Comparison of ENCODE assay signal across 18 cellular contexts in genomic region chr1:235030919-235031596, GRCh38.
DNase-seq lines count a peak whose midpoint lies in the region; ATAC-seq and TF ChIP-seq lines count a peak whose summit lies in the region.
"Had no signal": no experiment of that assay in that cellular context is flagged by ENCODE, and none has a peak within 500 bp of the region (broad histone marks: within the 10 kb centered on the region; RNA-seq: fewer than 3 reads in every experiment).

No MANE protein-coding gene starts in this region.

- H3K27ac Mint-ChIP-seq in activated naive CD8-positive, alpha-beta T cell treated with anti-CD3 and anti-CD28 coated beads for 36 hours, result peak overlapping the region; percentile 34
- no peak overlapping the region for H3K27ac Mint-ChIP-seq in activated naive CD8-positive, alpha-beta T cell treated with anti-CD3 and anti-CD28 coated beads, Interleukin-2, amount 50 U/mL, for 24 hours
- peak overlapping the region; percentile 34 for H3K27ac Mint-ChIP-seq in activated T-helper 1 cell treated with anti-CD3 and anti-CD28 coated beads, Interleukin-12 subunit alpha, Interleukin-12 subunit beta, Interleukin-2, Interleukin-4 antibody, amounts not matched to agents 30 ng/mL and 10 ng/mL and 1 ng/mL, durations not matched to agents 14 hours and 24 hours and 36 hours
- no peak overlapping the region for H3K27ac Mint-ChIP-seq in natural killer cell
- H3K27ac Mint-ChIP-seq: HFFc6 had no signal

- TF ChIP-seq CTCF in natural killer cell (IDR thresholded peaks at IDR 0.05), result no peak
- no peak for TF ChIP-seq CTCF in omental fat pad (IDR thresholded peaks at IDR 0.05)

- H3K36me3 Mint-ChIP-seq in activated naive CD8-positive, alpha-beta T cell treated with anti-CD3 and anti-CD28 coated beads for 36 hours, result no peaks in the 10 kb centered on the region
- peaks cover 2% of the 10 kb centered on the region for H3K36me3 Mint-ChIP-seq in activated naive CD8-positive, alpha-beta T cell treated with anti-CD3 and anti-CD28 coated beads, Interleukin-2, amount 50 U/mL, for 24 hours (ENCODE audit: low read depth)
- peaks cover 8% of the 10 kb centered on the region for H3K36me3 Mint-ChIP-seq in activated T-helper 1 cell treated with anti-CD3 and anti-CD28 coated beads, Interleukin-12 subunit alpha, Interleukin-12 subunit beta, Interleukin-2, Interleukin-4 antibody, amounts not matched to agents 30 ng/mL and 10 ng/mL and 1 ng/mL, durations not matched to agents 14 hours and 24 hours and 36 hours (ENCODE audit: low read depth)
- no peaks in the 10 kb centered on the region for H3K36me3 Mint-ChIP-seq in natural killer cell

- H3K4me3 Mint-ChIP-seq in activated naive CD8-positive, alpha-beta T cell treated with anti-CD3 and anti-CD28 coated beads for 36 hours, result no peak overlapping the region
- H3K4me3 Mint-ChIP-seq in activated naive CD8-positive, alpha-beta T cell treated with anti-CD3 and anti-CD28 coated beads, Interleukin-2, amount 50 U/mL, for 24 hours, result no peak overlapping the region
- H3K4me3 Mint-ChIP-seq in activated T-helper 1 cell treated with anti-CD3 and anti-CD28 coated beads, Interleukin-12 subunit alpha, Interleukin-12 subunit beta, Interleukin-2, Interleukin-4 antibody, amounts not matched to agents 30 ng/mL and 10 ng/mL and 1 ng/mL, durations not matched to agents 14 hours and 24 hours and 36 hours, result no peak overlapping the region
- H3K4me3 Mint-ChIP-seq in natural killer cell, result peak overlapping the region; percentile 6
- H3K4me3 Mint-ChIP-seq: HFFc6 had no signal

- ATAC-seq in activated naive CD8-positive, alpha-beta T cell treated with anti-CD3 and anti-CD28 coated beads, Interleukin-2, amount 50 U/mL, for 24 hours, result no peak
- ATAC-seq in natural killer cell (no peak), GM19397 (IDR thresholded peaks at IDR 0.05; ENCODE audit: unreplicated experiment) (no peak), omental fat pad (ENCODE audit: low FRiP score) (no peak)

- peaks cover 12% of the 10 kb centered on the region for H3K9me3 Mint-ChIP-seq in activated naive CD8-positive, alpha-beta T cell treated with anti-CD3 and anti-CD28 coated beads for 36 hours
- peaks cover 6% of the 10 kb centered on the region for H3K9me3 Mint-ChIP-seq in activated naive CD8-positive, alpha-beta T cell treated with anti-CD3 and anti-CD28 coated beads, Interleukin-2, amount 50 U/mL, for 24 hours
- H3K9me3 Mint-ChIP-seq in activated T-helper 1 cell treated with anti-CD3 and anti-CD28 coated beads, Interleukin-12 subunit alpha, Interleukin-12 subunit beta, Interleukin-2, Interleukin-4 antibody, amounts not matched to agents 30 ng/mL and 10 ng/mL and 1 ng/mL, durations not matched to agents 14 hours and 24 hours and 36 hours, result peaks cover 18% of the 10 kb centered on the region
- no peaks in the 10 kb centered on the region for H3K9me3 Mint-ChIP-seq in natural killer cell
- H3K9me3 Mint-ChIP-seq: HFFc6 had no signal

- H3K27me3 Mint-ChIP-seq in activated naive CD8-positive, alpha-beta T cell treated with anti-CD3 and anti-CD28 coated beads for 36 hours, result no peaks in the 10 kb centered on the region
- H3K27me3 Mint-ChIP-seq in activated naive CD8-positive, alpha-beta T cell treated with anti-CD3 and anti-CD28 coated beads, Interleukin-2, amount 50 U/mL, for 24 hours, result no peaks in the 10 kb centered on the region
- no peaks in the 10 kb centered on the region for H3K27me3 Mint-ChIP-seq in activated T-helper 1 cell treated with anti-CD3 and anti-CD28 coated beads, Interleukin-12 subunit alpha, Interleukin-12 subunit beta, Interleukin-2, Interleukin-4 antibody, amounts not matched to agents 30 ng/mL and 10 ng/mL and 1 ng/mL, durations not matched to agents 14 hours and 24 hours and 36 hours (ENCODE audit: insufficient read depth)
- no peaks in the 10 kb centered on the region for H3K27me3 Mint-ChIP-seq in natural killer cell (ENCODE audit: low read depth in 2 of 2)

- no peak for DNase-seq in activated naive CD8-positive, alpha-beta T cell treated with anti-CD3 and anti-CD28 coated beads for 36 hours
- DNase-seq in activated naive CD8-positive, alpha-beta T cell treated with anti-CD3 and anti-CD28 coated beads, Interleukin-2, amount 50 U/mL, for 24 hours, result no peak
- no peak for DNase-seq in activated T-helper 1 cell treated with anti-CD3 and anti-CD28 coated beads, Interleukin-12 subunit alpha, Interleukin-12 subunit beta, Interleukin-2, Interleukin-4 antibody, amounts not matched to agents 30 ng/mL and 10 ng/mL and 1 ng/mL, durations not matched to agents 14 hours and 24 hours and 36 hours (ENCODE audit: low spot score)
- DNase-seq in natural killer cell (no peak), omental fat pad (ENCODE audit: low spot score) (no peak), NCI-H1092 (lab: John Stamatoyannopoulos, UW) (no peak)
- DNase-seq in stimulated activated CD8-positive, alpha-beta memory T cell treated with anti-CD3 and anti-CD28 coated beads, Interleukin-4, amount 100 ng/mL, for 48 hours, result peak; percentile 25
- DNase-seq: AML-193, DMS79, H7, HFFc6, NCI-H1436, NCI-H1930, NCI-H226, NCI-H524, NCI-H82, SIG-M5 had no signal

- H3K4me1 Mint-ChIP-seq in activated naive CD8-positive, alpha-beta T cell treated with anti-CD3 and anti-CD28 coated beads for 36 hours, result peaks cover 9% of the 10 kb centered on the region
- peaks cover 20% of the 10 kb centered on the region for H3K4me1 Mint-ChIP-seq in activated naive CD8-positive, alpha-beta T cell treated with anti-CD3 and anti-CD28 coated beads, Interleukin-2, amount 50 U/mL, for 24 hours
- peaks cover 9% of the 10 kb centered on the region for H3K4me1 Mint-ChIP-seq in activated T-helper 1 cell treated with anti-CD3 and anti-CD28 coated beads, Interleukin-12 subunit alpha, Interleukin-12 subunit beta, Interleukin-2, Interleukin-4 antibody, amounts not matched to agents 30 ng/mL and 10 ng/mL and 1 ng/mL, durations not matched to agents 14 hours and 24 hours and 36 hours (ENCODE audit: low read depth)
- peaks cover 12 to 13% of the 10 kb centered on the region in 2 donors for H3K4me1 Mint-ChIP-seq in natural killer cell

- intact Hi-C loops in activated T-helper 1 cell treated with anti-CD3 and anti-CD28 coated beads, Interleukin-12 subunit alpha, Interleukin-12 subunit beta, Interleukin-2, Interleukin-4 antibody, amounts not matched to agents 30 ng/mL and 10 ng/mL and 1 ng/mL, durations not matched to agents 14 hours and 24 hours and 36 hours (cut with micrococcal nuclease), result no loop called here
- intact Hi-C loops in natural killer cell (cut with micrococcal nuclease), result no loop called here

Comparison
In these comparisons a context has a peak if more than half of its experiments do, and no peak if none do; other contexts are left out.
1. H3K27ac Mint-ChIP-seq: peak in activated naive CD8-positive, alpha-beta T cell treated with anti-CD3 and anti-CD28 coated beads for 36 hours (single experiment) and activated T-helper 1 cell treated with anti-CD3 and anti-CD28 coated beads, Interleukin-12 subunit alpha, Interleukin-12 subunit beta, Interleukin-2, Interleukin-4 antibody, amounts not matched to agents 30 ng/mL and 10 ng/mL and 1 ng/mL, durations not matched to agents 14 hours and 24 hours and 36 hours (single experiment); none in activated naive CD8-positive, alpha-beta T cell treated with anti-CD3 and anti-CD28 coated beads, Interleukin-2, amount 50 U/mL, for 24 hours (single experiment) and natural killer cell (0 of 2).